1 cellular context compared by ENCODE assay signal in the genomic region with DNA sequence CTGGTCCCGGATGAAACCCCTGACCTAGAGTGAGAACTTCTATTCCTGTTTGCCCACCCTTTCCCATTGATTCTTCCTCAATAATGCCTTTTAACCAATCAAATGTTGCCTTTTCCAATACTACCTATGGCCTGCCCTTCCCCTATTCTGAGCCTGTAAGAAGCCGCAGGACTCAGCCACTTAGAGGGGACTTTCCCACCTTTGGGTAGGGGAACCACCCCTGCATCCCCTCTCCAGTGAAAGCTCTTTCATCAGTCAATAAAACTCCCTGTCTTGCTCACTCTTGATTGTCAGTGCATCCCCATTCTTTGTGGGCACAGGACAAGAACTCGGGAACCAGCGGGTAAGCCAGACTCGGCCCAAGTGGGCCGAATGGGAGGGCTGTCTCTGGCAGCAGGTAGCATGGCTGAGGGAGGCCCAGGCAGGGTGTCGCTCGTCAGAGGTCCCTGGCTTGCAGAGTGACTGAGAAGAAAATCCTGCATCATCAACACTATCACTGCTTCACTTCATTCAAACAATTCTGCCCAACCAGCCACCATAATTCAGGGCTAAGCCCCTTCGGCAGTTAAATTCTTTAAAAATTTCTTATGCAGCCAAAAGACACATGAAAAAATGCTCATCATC.
TF ChIP-seq lines count a peak whose summit lies in the region.

No MANE protein-coding gene starts in this region.

TF ChIP-seq in GM12878, 131 proteins besides CTCF, POLR2A, EP300 and RAD21:
- TF ChIP-seq EED (IDR thresholded peaks at IDR 0.05; ENCODE audit: low read depth) (0 out of 2 replicates have a peak, but pooled peaks have one; percentile 11), EZH2 (IDR thresholded peaks at IDR 0.05; ENCODE audit: borderline replicate concordance, control insufficient read depth, low read depth, low read length) (no peak), RUNX3 (IDR thresholded peaks at IDR 0.05; ENCODE audit: low read length) (peak; percentile 38)
